In genomic region chr2:148909114-148909513, GRCh38 we compare ENCODE assay signal across 13 cellular contexts. TPM values are rescaled to one million over a fixed set of nuclear protein-coding genes. Genes with fewer than 3 reads are reported as not detected.
A peak's percentile ranks its signal among the peaks of the same experiment; 100 is the strongest.
DNase-seq lines count a peak whose midpoint lies in the region; ATAC-seq and TF ChIP-seq lines count a peak whose summit lies in the region.
"Had no signal": no experiment of that assay in that cellular context is flagged by ENCODE, and none has a peak within 500 bp of the region (broad histone marks: within the 10 kb centered on the region; RNA-seq: fewer than 3 reads in every experiment).

No MANE protein-coding gene starts in this region.

- CTCF ChIA-PET in activated CD4-positive, alpha-beta T cell treated with anti-CD3 and anti-CD28 coated beads for 36 hours (lab: Charles Lee): no interaction called here
- CTCF ChIA-PET in A673 (lab: Charles Lee): no interaction called here
- CTCF ChIA-PET in CD4-positive, alpha-beta T cell (lab: Charles Lee): no interaction called here

- H3K4me3 Mint-ChIP-seq in activated CD4-positive, alpha-beta T cell treated with anti-CD3 and anti-CD28 coated beads for 36 hours: no peak overlapping the region
- H3K4me3 Mint-ChIP-seq in CD4-positive, alpha-beta T cell: no peak overlapping the region
- H3K4me3 Mint-ChIP-seq: activated naive CD4-positive, alpha-beta T cell treated with anti-CD3 and anti-CD28 coated beads for 36 hours; CD8-positive, alpha-beta memory T cell had no signal

- no TSS peak for BruUV-seq in A673 (replicated peaks; lab: Mats Ljungman, UMichigan)

- POLR2A ChIA-PET in activated CD4-positive, alpha-beta T cell treated with anti-CD3 and anti-CD28 coated beads for 36 hours (lab: Charles Lee): no interaction called here
- POLR2A ChIA-PET in A673 (lab: Charles Lee; ENCODE audit: low non-redundant PET): no interaction called here
- POLR2A ChIA-PET in CD4-positive, alpha-beta T cell (lab: Charles Lee): interaction anchor here (0.8 kb wide), 1 partner anchor 264 kb away, joined by 4 read pairs; no protein-coding TSS in a partner anchor

- peak overlapping the region; percentile 6 for H3K18ac ChIP-seq in neuronal stem cell (ENCODE audit: low read length)

- intact Hi-C loops in activated CD4-positive, alpha-beta T cell treated with anti-CD3 and anti-CD28 coated beads for 36 hours (cut with DNase I, micrococcal nuclease): no loop called here
- intact Hi-C loops in A673 (cut with micrococcal nuclease; ENCODE audit: unreplicated experiment): no loop called here
- intact Hi-C loops in CD4-positive, alpha-beta T cell (cut with DNase I, micrococcal nuclease): no loop called here

- no peaks in the 10 kb centered on the region for H3K36me3 Mint-ChIP-seq in activated CD4-positive, alpha-beta T cell treated with anti-CD3 and anti-CD28 coated beads for 36 hours (ENCODE audit: low read depth)
- H3K36me3 Mint-ChIP-seq in CD4-positive, alpha-beta T cell (ENCODE audit: low read depth): no peaks in the 10 kb centered on the region

- H3K23ac ChIP-seq in neuronal stem cell (ENCODE audit: low read depth, low read length, poor library complexity): no peak overlapping the region

- no peak overlapping the region for H3K4ac ChIP-seq in neuronal stem cell (ENCODE audit: low read length)

- H3K79me1 ChIP-seq in neuronal stem cell (ENCODE audit: low read depth, low read length): peaks cover 3% of the 10 kb centered on the region

- no peak overlapping the region for H2AFZ ChIP-seq in neuronal stem cell (ENCODE audit: low read length)

- no peak overlapping the region for H2BK5ac ChIP-seq in neuronal stem cell (ENCODE audit: low read length)

- no peak overlapping the region for H3K4me3 ChIP-seq in neuronal stem cell (ENCODE audit: low read length in 2 of 2)
- no peak overlapping the region for H3K4me3 ChIP-seq in A673 (ENCODE audit: low read depth, low read length, poor library complexity, severe bottlenecking)
- H3K4me3 ChIP-seq: heart right ventricle, lower lobe of right lung had no signal

- H3K36me3 ChIP-seq in neuronal stem cell (replicated peaks in 1 of 2; ENCODE audit: control insufficient read depth in 2 of 2, insufficient read depth in 2 of 2, low read length in 2 of 2) (peaks cover 2 to 24% of the 10 kb centered on the region in 2 donors), A673 (ENCODE audit: insufficient read depth, low read length, poor library complexity, severe bottlenecking) (no peaks in the 10 kb centered on the region)
- H3K36me3 ChIP-seq: heart right ventricle, lower lobe of right lung had no signal

- H3K27ac ChIP-seq in neuronal stem cell (replicated peaks; ENCODE audit: low read length) (no peak overlapping the region), A673 (ENCODE audit: low read depth, low read length, poor library complexity, severe bottlenecking) (no peak overlapping the region)
- no peak overlapping the region for H3K27ac ChIP-seq in CD4-positive, alpha-beta T cell (ENCODE audit: low read depth, low read length)
- H3K27ac ChIP-seq: heart right ventricle, lower lobe of right lung had no signal

- H2BK120ac ChIP-seq in neuronal stem cell (ENCODE audit: low read depth, low read length): no peak overlapping the region

- no peak for TF ChIP-seq CTCF in A673 (conservative IDR thresholded peaks at IDR 0.05; ENCODE audit: low read depth, low read length)
- no peak for TF ChIP-seq CTCF in CD4-positive, alpha-beta T cell (IDR thresholded peaks at IDR 0.05)

- WGBS in neuronal stem cell (ENCODE audit: extremely low coverage in 2 of 2, insufficient read length in 2 of 2, insufficient replicate concordance in 1 of 2), 2 donors: no CpG with 5 or more reads among the region's 8 CpGs

- H4K91ac ChIP-seq in neuronal stem cell (ENCODE audit: low read depth, low read length, poor library complexity): no peak overlapping the region

- H3K4me2 ChIP-seq in neuronal stem cell (ENCODE audit: insufficient read depth, low read length, poor library complexity, severe bottlenecking): no peak overlapping the region

- no peak overlapping the region for H2AK5ac ChIP-seq in neuronal stem cell (ENCODE audit: low read depth, low read length)

- no peak for ATAC-seq in activated CD4-positive, alpha-beta T cell treated with anti-CD3 and anti-CD28 coated beads for 36 hours
- no peak for ATAC-seq in CD4-positive, alpha-beta T cell (ENCODE audit: poor library complexity)
- ATAC-seq: lower lobe of right lung had no signal

- no peak overlapping the region for H3K9ac ChIP-seq in neuronal stem cell (ENCODE audit: low read depth, low read length, poor library complexity)

- peaks cover 5% of the 10 kb centered on the region for H3K9me3 Mint-ChIP-seq in activated CD4-positive, alpha-beta T cell treated with anti-CD3 and anti-CD28 coated beads for 36 hours (ENCODE audit: low read depth)
- H3K9me3 Mint-ChIP-seq in CD4-positive, alpha-beta T cell: no peaks in the 10 kb centered on the region

- H3K4me1 ChIP-seq in neuronal stem cell (ENCODE audit: control insufficient read depth in 2 of 2, insufficient read depth in 1 of 2, low read depth in 1 of 2, low read length in 2 of 2): peaks cover 6 to 14% of the 10 kb centered on the region in 2 donors
- H3K4me1 ChIP-seq in A673 (ENCODE audit: insufficient read depth, low read length, poor library complexity, severe bottlenecking): no peaks in the 10 kb centered on the region
- H3K4me1 ChIP-seq: heart right ventricle, lower lobe of right lung had no signal

- H4K8ac ChIP-seq in neuronal stem cell (ENCODE audit: low read depth, low read length): no peak overlapping the region

- peaks cover 7% of the 10 kb centered on the region for H3K27me3 Mint-ChIP-seq in activated CD4-positive, alpha-beta T cell treated with anti-CD3 and anti-CD28 coated beads for 36 hours
- H3K27me3 Mint-ChIP-seq in CD4-positive, alpha-beta T cell: no peaks in the 10 kb centered on the region

- DNase-seq in ELF-1 (ENCODE audit: low read depth, low spot score): peak; percentile 31
- peak; percentile 2 for DNase-seq in LoVo (ENCODE audit: low spot score)
- peak; percentile 23 for DNase-seq in cerebellar cortex (ENCODE audit: low spot score)
- no peak for DNase-seq in neuronal stem cell (ENCODE audit: low spot score)
- DNase-seq in activated CD4-positive, alpha-beta T cell treated with anti-CD3 and anti-CD28 coated beads for 36 hours: no peak
- no peak for DNase-seq in A673 (ENCODE audit: low spot score)
- DNase-seq in CD4-positive, alpha-beta T cell: no peak
- DNase-seq: activated naive CD4-positive, alpha-beta T cell treated with anti-CD3 and anti-CD28 coated beads for 36 hours; CD8-positive, alpha-beta memory T cell; heart right ventricle; lower lobe of right lung; NCI-H1436; small intestine had no signal

- H3K9me3 ChIP-seq in neuronal stem cell (replicated peaks in 1 of 2; ENCODE audit: control insufficient read depth in 2 of 2, insufficient read depth in 1 of 2, low read depth in 1 of 2, low read length in 2 of 2): peaks cover 4 to 7% of the 10 kb centered on the region in 2 donors
- no peaks in the 10 kb centered on the region for H3K9me3 ChIP-seq in A673 (ENCODE audit: low read depth, low read length, poor library complexity, severe bottlenecking)
- no peaks in the 10 kb centered on the region for H3K9me3 ChIP-seq in CD4-positive, alpha-beta T cell (ENCODE audit: control insufficient read depth, low read length)
- H3K9me3 ChIP-seq: lower lobe of right lung had no signal

- no peak overlapping the region for H2BK15ac ChIP-seq in neuronal stem cell (ENCODE audit: low read length)

- H3K27me3 ChIP-seq in neuronal stem cell (ENCODE audit: control insufficient read depth in 3 of 3, insufficient read depth in 3 of 3, low read depth in 1 of 3, low read length in 3 of 3) (no peaks in the 10 kb centered on the region), A673 (replicated peaks; ENCODE audit: insufficient read depth, low read depth, low read length, poor library complexity) (no peaks in the 10 kb centered on the region)
- H3K27me3 ChIP-seq in CD4-positive, alpha-beta T cell (ENCODE audit: control insufficient read depth, insufficient read depth, low read length): no peaks in the 10 kb centered on the region

- no peaks in the 10 kb centered on the region for H3K4me1 Mint-ChIP-seq in activated CD4-positive, alpha-beta T cell treated with anti-CD3 and anti-CD28 coated beads for 36 hours
- H3K4me1 Mint-ChIP-seq in CD4-positive, alpha-beta T cell (ENCODE audit: low read depth): no peaks in the 10 kb centered on the region

- H3K27ac Mint-ChIP-seq in activated CD4-positive, alpha-beta T cell treated with anti-CD3 and anti-CD28 coated beads for 36 hours: no peak overlapping the region
- H3K27ac Mint-ChIP-seq in CD4-positive, alpha-beta T cell: no peak overlapping the region
- H3K27ac Mint-ChIP-seq: activated naive CD4-positive, alpha-beta T cell treated with anti-CD3 and anti-CD28 coated beads for 36 hours had no signal

- no peak overlapping the region for H2BK12ac ChIP-seq in neuronal stem cell (ENCODE audit: low read length)

- H3K14ac ChIP-seq in neuronal stem cell (ENCODE audit: low read length): no peak overlapping the region

RNA-seq across cellular contexts. Expression of gene KIF5C, which starts 34.1 kb away (rescaled TPM):
- polyA plus RNA-seq in neuronal stem cell (2013, experiment 1 of 2): 79.5 TPM
- polyA plus RNA-seq in neuronal stem cell (2013, experiment 2 of 2): 90.7 TPM
- total RNA-seq in activated CD4-positive, alpha-beta T cell treated with anti-CD3 and anti-CD28 coated beads for 36 hours: 10 to 100 TPM; 13.5 to 14.1 TPM
- 0.58 and 0.74 TPM in 2 replicates for total RNA-seq in A673 (2021)
- total RNA-seq in CD4-positive, alpha-beta T cell: 1 to 10 TPM; 7.3 to 8.1 TPM

Comparison
In these comparisons a context has a peak if more than half of its experiments do, and no peak if none do; other contexts are left out.
1. DNase-seq: peak in ELF-1 (single experiment), LoVo (single experiment) and cerebellar cortex (single experiment); none in neuronal stem cell (single experiment), activated CD4-positive, alpha-beta T cell treated with anti-CD3 and anti-CD28 coated beads for 36 hours (single experiment), A673 (single experiment) and CD4-positive, alpha-beta T cell (0 of 10).